In genomic region chr6:67879105-67879904, GRCh38 we compare ENCODE assay signal across 1 cellular context.
TF ChIP-seq lines count a peak whose summit lies in the region.

No MANE protein-coding gene starts in this region.

TF ChIP-seq in K562, 482 proteins besides CTCF, POLR2A, EP300 and RAD21 (continued from another document and continues in another):
- TF ChIP-seq CHD7 (IDR thresholded peaks at IDR 0.05; ENCODE audit: low read depth, low read length) (peak; percentile 75), MLX (CRISPR knock-in tag; conservative IDR thresholded peaks at IDR 0.05) (peak in 1 of 2 experiments; percentile 94; a peak in 2 of 4 replicates), ZNF57 (CRISPR knock-in tag; IDR thresholded peaks at IDR 0.05) (peak; percentile 96), RHOXF2B (CRISPR knock-in tag; conservative IDR thresholded peaks at IDR 0.05) (peak; percentile 97), SP1 (CRISPR knock-in tag; IDR thresholded peaks at IDR 0.05) (peak; percentile 23; the same call in 1 of the 2 replicates), ZFP1 (CRISPR knock-in tag; IDR thresholded peaks at IDR 0.05) (peak; percentile 75; the same call in 1 of the 2 replicates), MAZ (CRISPR knock-in tag; conservative IDR thresholded peaks at IDR 0.05 in 1 of 2, IDR thresholded peaks at IDR 0.05 in 1 of 2) (peak in 1 of 2 experiments; percentile 88; a peak in 2 of 4 replicates), CHCHD3 (CRISPR knock-in tag; IDR thresholded peaks at IDR 0.05) (peak; percentile 83), ZNF324 (CRISPR knock-in tag; IDR thresholded peaks at IDR 0.05) (peak; percentile 45), NFATC3 (IDR thresholded peaks at IDR 0.05) (peak; percentile 70; the same call in 1 of the 2 replicates), TRIM24 (IDR thresholded peaks at IDR 0.05) (peak in 1 of 2 experiments; percentile 8; a peak in 1 of 4 replicates), SMAD3 (CRISPR knock-in tag; conservative IDR thresholded peaks at IDR 0.05) (peak; percentile 82), ARID2 (IDR thresholded peaks at IDR 0.05) (0 out of 2 replicates have a peak, but pooled peaks have one; percentile 26), ELF2 (CRISPR knock-in tag; IDR thresholded peaks at IDR 0.05) (peak; percentile 81), OTX1 (CRISPR knock-in tag; IDR thresholded peaks at IDR 0.05) (peak; percentile 99), SIN3A (IDR thresholded peaks at IDR 0.05; ENCODE audit: borderline replicate concordance in 2 of 2, control insufficient read depth in 1 of 2, low read depth in 2 of 2, low read length in 2 of 2) (0 out of 4 replicates have a peak, but pooled peaks of 1 of the 2 experiments have one; percentile 5), ATF4 (CRISPR knock-in tag; IDR thresholded peaks at IDR 0.05) (peak; percentile 93), CREBBP (IDR thresholded peaks at IDR 0.05; ENCODE audit: low read depth, low read length) (peak; percentile 82), ZNF445 (CRISPR knock-in tag; IDR thresholded peaks at IDR 0.05; ENCODE audit: low read depth) (peak; percentile 95), BCL6 (CRISPR knock-in tag; IDR thresholded peaks at IDR 0.05) (peak; percentile 30; the same call in 1 of the 2 replicates), REST (CRISPR knock-in tag; IDR thresholded peaks at IDR 0.05; ENCODE audit: low read depth) (peak; percentile 90), RREB1 (CRISPR knock-in tag; IDR thresholded peaks at IDR 0.05) (peak; percentile 78; the same call in 1 of the 2 replicates), THRAP3 (IDR thresholded peaks at IDR 0.05; ENCODE audit: borderline replicate concordance) (0 out of 2 replicates have a peak, but pooled peaks have one; percentile 73), POLR2G (IDR thresholded peaks at IDR 0.05; ENCODE audit: low read depth, low read length) (peak; percentile 77), NFXL1 (CRISPR knock-in tag; IDR thresholded peaks at IDR 0.05) (peak; percentile 87; the same call in 1 of the 2 replicates), ZNF551 (CRISPR knock-in tag; IDR thresholded peaks at IDR 0.05) (peak; percentile 85; the same call in 1 of the 2 replicates), ESRRB (CRISPR knock-in tag; IDR thresholded peaks at IDR 0.05; ENCODE audit: borderline replicate concordance) (peak; percentile 95), PATZ1 (CRISPR knock-in tag; IDR thresholded peaks at IDR 0.05; ENCODE audit: borderline replicate concordance) (peak; percentile 98), CHD2 (IDR thresholded peaks at IDR 0.05; ENCODE audit: low read depth, low read length) (peak; percentile 60; the same call in 1 of the 2 replicates), ZNF75A (CRISPR knock-in tag; IDR thresholded peaks at IDR 0.05) (peak; percentile 82), FOXA3 (CRISPR knock-in tag; conservative IDR thresholded peaks at IDR 0.05 in 1 of 2, IDR thresholded peaks at IDR 0.05 in 1 of 2) (peak in 1 of 2 experiments; percentile 57; a peak in 1 of 4 replicates)
